Comparison of ENCODE assay signal across 1 cellular context in genomic region chr22:31230871-31231621, GRCh38.
TF ChIP-seq lines count a peak whose summit lies in the region.

No MANE protein-coding gene starts in this region.

TF ChIP-seq in HepG2, 621 proteins besides CTCF, POLR2A, EP300 and RAD21 (continued from another document and continues in another):
- TF ChIP-seq, protein P1, sequence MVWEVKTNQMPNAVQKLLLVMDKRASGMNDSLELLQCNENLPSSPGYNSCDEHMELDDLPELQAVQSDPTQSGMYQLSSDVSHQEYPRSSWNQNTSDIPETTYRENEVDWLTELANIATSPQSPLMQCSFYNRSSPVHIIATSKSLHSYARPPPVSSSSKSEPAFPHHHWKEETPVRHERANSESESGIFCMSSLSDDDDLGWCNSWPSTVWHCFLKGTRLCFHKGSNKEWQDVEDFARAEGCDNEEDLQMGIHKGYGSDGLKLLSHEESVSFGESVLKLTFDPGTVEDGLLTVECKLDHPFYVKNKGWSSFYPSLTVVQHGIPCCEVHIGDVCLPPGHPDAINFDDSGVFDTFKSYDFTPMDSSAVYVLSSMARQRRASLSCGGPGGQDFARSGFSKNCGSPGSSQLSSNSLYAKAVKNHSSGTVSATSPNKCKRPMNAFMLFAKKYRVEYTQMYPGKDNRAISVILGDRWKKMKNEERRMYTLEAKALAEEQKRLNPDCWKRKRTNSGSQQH (CRISPR knock-in tag; IDR thresholded peaks at IDR 0.05; ENCODE audit: low read depth): no peak
- TF ChIP-seq, protein P2, sequence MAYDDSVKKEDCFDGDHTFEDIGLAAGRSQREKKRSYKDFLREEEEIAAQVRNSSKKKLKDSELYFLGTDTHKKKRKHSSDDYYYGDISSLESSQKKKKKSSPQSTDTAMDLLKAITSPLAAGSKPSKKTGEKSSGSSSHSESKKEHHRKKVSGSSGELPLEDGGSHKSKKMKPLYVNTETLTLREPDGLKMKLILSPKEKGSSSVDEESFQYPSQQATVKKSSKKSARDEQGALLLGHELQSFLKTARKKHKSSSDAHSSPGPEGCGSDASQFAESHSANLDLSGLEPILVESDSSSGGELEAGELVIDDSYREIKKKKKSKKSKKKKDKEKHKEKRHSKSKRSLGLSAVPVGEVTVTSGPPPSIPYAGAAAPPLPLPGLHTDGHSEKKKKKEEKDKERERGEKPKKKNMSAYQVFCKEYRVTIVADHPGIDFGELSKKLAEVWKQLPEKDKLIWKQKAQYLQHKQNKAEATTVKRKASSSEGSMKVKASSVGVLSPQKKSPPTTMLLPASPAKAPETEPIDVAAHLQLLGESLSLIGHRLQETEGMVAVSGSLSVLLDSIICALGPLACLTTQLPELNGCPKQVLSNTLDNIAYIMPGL (CRISPR knock-in tag; IDR thresholded peaks at IDR 0.05; ENCODE audit: borderline replicate concordance in 1 of 2, low read depth in 1 of 2): peak in 1 of 2 experiments; percentile 71; a peak in 2 of 4 replicates
- no peak; the same call in 1 of the 2 replicates for TF ChIP-seq HMG20A (CRISPR knock-in tag; IDR thresholded peaks at IDR 0.05; ENCODE audit: borderline replicate concordance)
- TF ChIP-seq ZNF646 (CRISPR knock-in tag; IDR thresholded peaks at IDR 0.05): no peak
- TF ChIP-seq, protein P3, sequence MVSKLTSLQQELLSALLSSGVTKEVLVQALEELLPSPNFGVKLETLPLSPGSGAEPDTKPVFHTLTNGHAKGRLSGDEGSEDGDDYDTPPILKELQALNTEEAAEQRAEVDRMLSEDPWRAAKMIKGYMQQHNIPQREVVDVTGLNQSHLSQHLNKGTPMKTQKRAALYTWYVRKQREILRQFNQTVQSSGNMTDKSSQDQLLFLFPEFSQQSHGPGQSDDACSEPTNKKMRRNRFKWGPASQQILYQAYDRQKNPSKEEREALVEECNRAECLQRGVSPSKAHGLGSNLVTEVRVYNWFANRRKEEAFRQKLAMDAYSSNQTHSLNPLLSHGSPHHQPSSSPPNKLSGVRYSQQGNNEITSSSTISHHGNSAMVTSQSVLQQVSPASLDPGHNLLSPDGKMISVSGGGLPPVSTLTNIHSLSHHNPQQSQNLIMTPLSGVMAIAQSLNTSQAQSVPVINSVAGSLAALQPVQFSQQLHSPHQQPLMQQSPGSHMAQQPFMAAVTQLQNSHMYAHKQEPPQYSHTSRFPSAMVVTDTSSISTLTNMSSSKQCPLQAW (CRISPR knock-in tag; IDR thresholded peaks at IDR 0.05): peak; percentile 46; the same call in 1 of the 2 replicates
- TF ChIP-seq ZNF18 (CRISPR knock-in tag; IDR thresholded peaks at IDR 0.05; ENCODE audit: insufficient replicate concordance): no peak
- peak; percentile 73 for TF ChIP-seq FOXO1 (CRISPR knock-in tag; IDR thresholded peaks at IDR 0.05)
- TF ChIP-seq GZF1 (CRISPR knock-in tag; IDR thresholded peaks at IDR 0.05): no peak
- TF ChIP-seq EED (CRISPR knock-in tag; IDR thresholded peaks at IDR 0.05): no peak
- TF ChIP-seq REL (CRISPR knock-in tag; conservative IDR thresholded peaks at IDR 0.05): no peak
- TF ChIP-seq XRCC5 (optimal IDR thresholded peaks at IDR 0.05; ENCODE audit: low read length): peak; percentile 19
- no peak for TF ChIP-seq ZBTB33 (CRISPR knock-in tag; IDR thresholded peaks at IDR 0.05)
- TF ChIP-seq BCL6 (CRISPR knock-in tag; IDR thresholded peaks at IDR 0.05): peak; percentile 15; the same call in 1 of the 2 replicates
- no peak for TF ChIP-seq HES4 (CRISPR knock-in tag; IDR thresholded peaks at IDR 0.05; ENCODE audit: borderline replicate concordance)
- TF ChIP-seq ZNF10 (CRISPR knock-in tag; IDR thresholded peaks at IDR 0.05; ENCODE audit: borderline replicate concordance, low read depth): no peak
- TF ChIP-seq DZIP1 (CRISPR knock-in tag; IDR thresholded peaks at IDR 0.05): no peak
- TF ChIP-seq GABPA (IDR thresholded peaks at IDR 0.05; ENCODE audit: low read depth, low read length): no peak
- TF ChIP-seq GABPA (CRISPR knock-in tag; IDR thresholded peaks at IDR 0.05; ENCODE audit: low read depth): 0 out of 2 replicates have a peak, but pooled peaks have one; percentile 17
- TF ChIP-seq TGIF2 (CRISPR knock-in tag; IDR thresholded peaks at IDR 0.05): peak; percentile 54; the same call in 1 of the 2 replicates
- no peak for TF ChIP-seq NCOA1 (CRISPR knock-in tag; IDR thresholded peaks at IDR 0.05)
- no peak for TF ChIP-seq KLF6 (CRISPR knock-in tag; IDR thresholded peaks at IDR 0.05)
- no peak for TF ChIP-seq MTF2 (CRISPR knock-in tag; IDR thresholded peaks at IDR 0.05; ENCODE audit: borderline replicate concordance)
- no peak for TF ChIP-seq ZNF687 (CRISPR knock-in tag; IDR thresholded peaks at IDR 0.05)
- TF ChIP-seq ETV6 (CRISPR knock-in tag; conservative IDR thresholded peaks at IDR 0.05): no peak
- TF ChIP-seq ZNF550 (CRISPR knock-in tag; IDR thresholded peaks at IDR 0.05; ENCODE audit: borderline replicate concordance): no peak
- TF ChIP-seq SNAPC2 (CRISPR knock-in tag; IDR thresholded peaks at IDR 0.05): no peak; the same call in 1 of the 2 replicates
- TF ChIP-seq, protein P4, sequence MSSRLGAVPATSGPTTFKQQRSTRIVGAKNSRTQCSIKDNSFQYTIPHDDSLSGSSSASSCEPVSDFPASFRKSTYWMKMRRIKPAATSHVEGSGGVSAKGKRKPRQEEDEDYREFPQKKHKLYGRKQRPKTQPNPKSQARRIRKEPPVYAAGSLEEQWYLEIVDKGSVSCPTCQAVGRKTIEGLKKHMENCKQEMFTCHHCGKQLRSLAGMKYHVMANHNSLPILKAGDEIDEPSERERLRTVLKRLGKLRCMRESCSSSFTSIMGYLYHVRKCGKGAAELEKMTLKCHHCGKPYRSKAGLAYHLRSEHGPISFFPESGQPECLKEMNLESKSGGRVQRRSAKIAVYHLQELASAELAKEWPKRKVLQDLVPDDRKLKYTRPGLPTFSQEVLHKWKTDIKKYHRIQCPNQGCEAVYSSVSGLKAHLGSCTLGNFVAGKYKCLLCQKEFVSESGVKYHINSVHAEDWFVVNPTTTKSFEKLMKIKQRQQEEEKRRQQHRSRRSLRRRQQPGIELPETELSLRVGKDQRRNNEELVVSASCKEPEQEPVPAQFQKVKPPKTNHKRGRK (CRISPR knock-in tag; IDR thresholded peaks at IDR 0.05): no peak
- TF ChIP-seq SOX5 (CRISPR knock-in tag; IDR thresholded peaks at IDR 0.05; ENCODE audit: borderline replicate concordance): peak; percentile 70; the same call in 1 of the 2 replicates
